ENCODE assay signal across 13 cellular contexts in genomic region chr7:64869912-64870562, GRCh38.
"Had no signal": no experiment of that assay in that cellular context is flagged by ENCODE, and none has a peak within 500 bp of the region (broad histone marks: within the 10 kb centered on the region; RNA-seq: fewer than 3 reads in every experiment).

No MANE protein-coding gene starts in this region.

- H3K36me3 ChIP-seq: right lobe of liver had no signal

- H3K36me3 Mint-ChIP-seq: stimulated activated naive B cell treated with anti-CD40 and anti-IgM and Interleukin-4, amounts not matched to agents 10 μg/mL and 1 μg/mL and 100 μg/mL, for 72 hours had no signal

- H3K9me3 ChIP-seq: right lobe of liver had no signal

- DNase-seq: activated CD4-positive, alpha-beta T cell treated with anti-CD3 and anti-CD28 coated beads, Interleukin-2, amount 50 U/mL, for 4 hours; activated naive CD4-positive, alpha-beta T cell treated with Interleukin-2 at 50 U/mL for 16 hours; activated T-cell treated with anti-CD3 and anti-CD28 coated beads, Interleukin-2, amount 50 U/mL, for 4 hours; left cardiac atrium; naive thymus-derived CD8-positive, alpha-beta T cell; right lobe of liver; stimulated activated CD4-positive, alpha-beta T cell treated with anti-CD3 and anti-CD28 coated beads, Interleukin-1b, Interleukin-23, amount 100 ng/mL, for 48 hours; stimulated activated naive B cell treated with anti-CD40 and anti-IgM and Interleukin-4, amounts not matched to agents 10 μg/mL and 1 μg/mL and 100 μg/mL, for 72 hours; substantia nigra; T-helper 17 cell; trophoblast cell had no signal

- H3K27me3 ChIP-seq: hepatocyte, right lobe of liver had no signal

- H3K27me3 Mint-ChIP-seq: progenitor cell of endocrine pancreas had no signal

- H3K27ac ChIP-seq: hepatocyte, right lobe of liver had no signal

- ATAC-seq: activated T-cell treated with anti-CD3 and anti-CD28 coated beads, Interleukin-2, amount 50 U/mL, for 4 hours; left cardiac atrium; naive thymus-derived CD8-positive, alpha-beta T cell; right lobe of liver; stimulated activated naive B cell treated with anti-CD40 and anti-IgM and Interleukin-4, amounts not matched to agents 10 μg/mL and 1 μg/mL and 100 μg/mL, for 72 hours; T-helper 17 cell had no signal

- H3K4me3 Mint-ChIP-seq: activated T-cell treated with anti-CD3 and anti-CD28 coated beads, Interleukin-2, amount 50 U/mL, for 4 hours; naive thymus-derived CD8-positive, alpha-beta T cell; stimulated activated naive B cell treated with anti-CD40 and anti-IgM and Interleukin-4, amounts not matched to agents 10 μg/mL and 1 μg/mL and 100 μg/mL, for 72 hours; T-helper 17 cell had no signal

- H3K4me1 ChIP-seq: right lobe of liver had no signal

- H3K4me1 Mint-ChIP-seq: naive thymus-derived CD8-positive, alpha-beta T cell; stimulated activated naive B cell treated with anti-CD40 and anti-IgM and Interleukin-4, amounts not matched to agents 10 μg/mL and 1 μg/mL and 100 μg/mL, for 72 hours; T-helper 17 cell had no signal

- H3K27ac Mint-ChIP-seq: naive thymus-derived CD8-positive, alpha-beta T cell; progenitor cell of endocrine pancreas; stimulated activated naive B cell treated with anti-CD40 and anti-IgM and Interleukin-4, amounts not matched to agents 10 μg/mL and 1 μg/mL and 100 μg/mL, for 72 hours; T-helper 17 cell had no signal

- H3K4me3 ChIP-seq: hepatocyte, right lobe of liver had no signal
